In the genomic region with DNA sequence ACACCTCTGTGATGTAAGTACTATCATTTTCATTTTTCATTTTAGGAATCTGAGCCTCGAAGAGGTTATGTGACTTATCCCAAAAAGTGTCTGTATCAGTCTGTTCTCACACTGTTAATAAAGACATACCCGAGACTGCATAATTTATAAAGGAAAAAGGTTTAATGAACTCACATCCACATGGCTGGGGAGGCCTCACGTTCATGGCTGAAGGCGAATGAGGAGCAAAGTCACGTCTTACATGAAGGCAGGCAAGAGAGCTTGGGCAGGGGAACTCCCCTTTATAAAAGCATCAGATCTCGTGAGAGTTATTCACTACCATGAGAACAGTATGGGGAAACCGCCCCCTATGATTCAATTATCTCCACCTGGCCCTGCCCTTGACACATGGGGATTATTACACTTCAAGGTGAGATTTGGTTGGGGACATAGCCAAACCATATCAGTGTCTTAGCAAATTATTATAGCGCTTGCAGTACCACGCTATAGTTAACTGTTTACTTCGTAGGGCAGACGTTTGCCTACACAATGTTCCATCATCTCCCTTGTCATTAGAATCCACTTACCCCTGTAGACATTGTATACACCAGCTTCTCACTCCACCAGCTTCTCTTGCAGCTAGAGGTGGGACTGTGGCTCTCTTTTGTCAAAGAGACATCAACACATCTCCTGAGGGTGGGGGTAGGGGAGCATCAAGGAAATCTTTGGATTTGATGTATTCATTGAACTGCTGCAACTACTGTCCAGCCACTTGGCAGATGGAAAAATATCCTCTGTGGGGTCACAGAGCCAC, we compare ENCODE assay signal across 18 cellular contexts. TPM values are rescaled to one million over a fixed set of nuclear protein-coding genes. Genes with fewer than 3 reads are reported as not detected.
DNase-seq lines count a peak whose midpoint lies in the region; ATAC-seq, FAIRE-seq and TF ChIP-seq lines count a peak whose summit lies in the region.
"Had no signal": no experiment of that assay in that cellular context is flagged by ENCODE, and none has a peak within 500 bp of the region (broad histone marks: within the 10 kb centered on the region; RNA-seq: fewer than 3 reads in every experiment).

No MANE protein-coding gene starts in this region.

- ATAC-seq in CD4-positive, CD25-positive, alpha-beta regulatory T cell (ENCODE audit: low read depth in 2 of 2), result no peak
- ATAC-seq in T-cell (replicated peaks in 1 of 4), result no peak
- ATAC-seq: A549 had no signal

- no peak for FAIRE-seq in GM19239 (lab: Jason Lieb, UNC)
- FAIRE-seq: A549, GM12891, H1 had no signal

- TF ChIP-seq EP300 in sigmoid colon (IDR thresholded peaks at IDR 0.05), result no peak

- H3K4me3 Mint-ChIP-seq in CD4-positive, CD25-positive, alpha-beta regulatory T cell, result no peak overlapping the region
- peak overlapping the region in 1 of 3 donors; percentile 37 for H3K4me3 Mint-ChIP-seq in T-cell
- H3K4me3 Mint-ChIP-seq: CD4-positive, alpha-beta memory T cell; HFFc6 had no signal

- H3K9me3 Mint-ChIP-seq in CD4-positive, CD25-positive, alpha-beta regulatory T cell, result peaks cover 0 to 6% (median 0%) of the 10 kb centered on the region in 7 donors
- H3K9me3 Mint-ChIP-seq in T-cell, result no peaks in the 10 kb centered on the region
- H3K9me3 Mint-ChIP-seq: HFFc6 had no signal

- no peak for TF ChIP-seq POLR2A in sigmoid colon (IDR thresholded peaks at IDR 0.05)

- no peaks in the 10 kb centered on the region for H3K36me3 ChIP-seq in CD4-positive, CD25-positive, alpha-beta regulatory T cell (ENCODE audit: control insufficient read depth, insufficient read depth, low read length)
- no peaks in the 10 kb centered on the region for H3K36me3 ChIP-seq in sigmoid colon
- H3K36me3 ChIP-seq: BLaER1 treated with 17β-estradiol and CSF1 and Interleukin-3, amounts not matched to agents 10 nM and 100 nM; HAP-1 had no signal

- POLR2A ChIA-PET in T-cell (lab: Charles Lee), result no interaction called here

- no peaks in the 10 kb centered on the region for H3K27me3 Mint-ChIP-seq in CD4-positive, CD25-positive, alpha-beta regulatory T cell
- H3K27me3 Mint-ChIP-seq in T-cell, result no peaks in the 10 kb centered on the region
- H3K27me3 Mint-ChIP-seq: CD4-positive, alpha-beta memory T cell had no signal

- WGBS in sigmoid colon, 2 donors, result 91 to 93% methylated on average over 11 of the region's 11 CpGs

- no peaks in the 10 kb centered on the region for H3K36me3 Mint-ChIP-seq in CD4-positive, CD25-positive, alpha-beta regulatory T cell
- H3K36me3 Mint-ChIP-seq in T-cell, result no peaks in the 10 kb centered on the region
- H3K36me3 Mint-ChIP-seq: CD4-positive, alpha-beta memory T cell had no signal

- no peaks in the 10 kb centered on the region for H3K27me3 ChIP-seq in CD4-positive, CD25-positive, alpha-beta regulatory T cell (ENCODE audit: control insufficient read depth, insufficient read depth, low read length)
- no peaks in the 10 kb centered on the region for H3K27me3 ChIP-seq in sigmoid colon
- H3K27me3 ChIP-seq: BLaER1 treated with 17β-estradiol and CSF1 and Interleukin-3, amounts not matched to agents 10 nM and 100 nM had no signal

- H3K4me3 ChIP-seq in CD4-positive, CD25-positive, alpha-beta regulatory T cell (ENCODE audit: low read depth, low read length), result no peak overlapping the region
- peak overlapping the region; percentile 40 for H3K4me3 ChIP-seq in fibroblast of the aortic adventitia (ENCODE audit: low read depth, low read length)
- no peak overlapping the region for H3K4me3 ChIP-seq in sigmoid colon
- H3K4me3 ChIP-seq: A549; BLaER1 treated with 17β-estradiol and CSF1 and Interleukin-3, amounts not matched to agents 10 nM and 100 nM; HAP-1 had no signal

- no peak for DNase-seq in CD4-positive, CD25-positive, alpha-beta regulatory T cell
- DNase-seq in T-cell, result no peak
- no peak for DNase-seq in fibroblast of the aortic adventitia (ENCODE audit: low read depth)
- peak; percentile 9 for DNase-seq in sigmoid colon
- DNase-seq in GM10266 (ENCODE audit: extremely low spot score), result no peak
- no peak for DNase-seq in NCI-H1092 treated with DMSO at 0.1 percent for 48 hours (lab: John Stamatoyannopoulos, UW)
- DNase-seq in cortex of kidney (lab: John Stamatoyannopoulos, UW), result no peak
- DNase-seq in GM19239 (ENCODE audit: insufficient read length, low spot score), result no peak
- DNase-seq: CD4-positive, alpha-beta memory T cell; DMS79; HFFc6; KG1 had no signal

- no peaks in the 10 kb centered on the region for H3K9me3 ChIP-seq in CD4-positive, CD25-positive, alpha-beta regulatory T cell (ENCODE audit: control insufficient read depth in 2 of 2, low read length in 2 of 2)
- H3K9me3 ChIP-seq in sigmoid colon, result no peaks in the 10 kb centered on the region
- H3K9me3 ChIP-seq: A549, HAP-1 had no signal

- H3K27ac Mint-ChIP-seq in CD4-positive, CD25-positive, alpha-beta regulatory T cell, result peak overlapping the region; percentile 7 to 95 (median 77)
- peak overlapping the region; percentile 8 to 83 for H3K27ac Mint-ChIP-seq in T-cell
- H3K27ac Mint-ChIP-seq: HFFc6 had no signal

- H3K4me1 Mint-ChIP-seq in CD4-positive, CD25-positive, alpha-beta regulatory T cell, result peaks cover 21 to 64% (median 45%) of the 10 kb centered on the region in 4 donors
- peaks cover 40 to 45% (median 40%) of the 10 kb centered on the region in 3 donors for H3K4me1 Mint-ChIP-seq in T-cell

- intact Hi-C loops in sigmoid colon (cut with DNase I), result no loop called here

- H3K4me1 ChIP-seq in CD4-positive, CD25-positive, alpha-beta regulatory T cell (ENCODE audit: control insufficient read depth, insufficient read depth, low read length, poor library complexity, severe bottlenecking), result peaks cover 33% of the 10 kb centered on the region
- H3K4me1 ChIP-seq in sigmoid colon, result no peaks in the 10 kb centered on the region
- H3K4me1 ChIP-seq: HAP-1 had no signal

- TF ChIP-seq CTCF in fibroblast of the aortic adventitia (IDR thresholded peaks at IDR 0.05; ENCODE audit: insufficient read depth, low read length), result no peak
- TF ChIP-seq CTCF in sigmoid colon (IDR thresholded peaks at IDR 0.05), result no peak
- no peak for TF ChIP-seq CTCF in GM10266 (IDR thresholded peaks at IDR 0.05; ENCODE audit: control insufficient read depth, insufficient read depth, low read depth, missing control alignments)

- no peak overlapping the region for H3K27ac ChIP-seq in CD4-positive, CD25-positive, alpha-beta regulatory T cell (ENCODE audit: insufficient read depth, low read length, poor library complexity, severe bottlenecking)
- no peak overlapping the region for H3K27ac ChIP-seq in sigmoid colon
- H3K27ac ChIP-seq: A549; BLaER1 treated with 17β-estradiol and CSF1 and Interleukin-3, amounts not matched to agents 10 nM and 100 nM; HL-60 had no signal

- CTCF ChIA-PET in T-cell (lab: Charles Lee), result no interaction called here

RNA-seq across cellular contexts. Expression of gene NMT2, which starts 15.4 kb away (rescaled TPM):
- 47.8 TPM for total RNA-seq in CD4-positive, CD25-positive, alpha-beta regulatory T cell
- 10 to 100 TPM; 37.1 to 50.3 (median 43.4) TPM for polyA plus RNA-seq in CD4-positive, CD25-positive, alpha-beta regulatory T cell
- total RNA-seq in T-cell (10 to 100 TPM; 35.5 to 80.4 (median 40.8) TPM), fibroblast of the aortic adventitia (ENCODE audit: low replicate concordance) (18.3 and 107 TPM in 2 replicates), sigmoid colon (10 to 100 TPM; 11.1 to 23.3 (median 18.3) TPM)
- 10 to 100 TPM; 12.7 to 21.0 (median 16.0) TPM for polyA plus RNA-seq in sigmoid colon
